9 cellular contexts compared by ENCODE assay signal in the genomic region with DNA sequence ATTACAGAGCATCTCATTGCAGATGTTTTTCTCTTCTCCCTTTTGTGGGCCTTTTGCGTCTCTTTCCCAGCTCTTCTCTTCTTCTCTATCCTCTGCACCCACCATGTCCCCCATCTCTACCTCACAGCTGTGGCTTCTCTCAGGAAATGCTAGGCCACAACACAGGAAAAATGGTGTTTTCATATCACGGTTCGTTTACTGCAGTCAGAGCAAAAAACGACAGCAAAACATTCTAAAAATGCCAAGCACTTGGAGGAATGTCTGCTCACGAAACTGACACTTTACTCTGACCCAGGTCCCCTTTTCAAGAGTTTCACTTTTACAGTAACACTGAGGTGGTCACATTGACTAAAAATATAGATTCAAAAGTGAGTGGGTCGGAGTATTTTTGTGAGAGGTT.
A peak's percentile ranks its signal among the peaks of the same experiment; 100 is the strongest.
DNase-seq lines count a peak whose midpoint lies in the region; ATAC-seq and TF ChIP-seq lines count a peak whose summit lies in the region.
"Had no signal": no experiment of that assay in that cellular context is flagged by ENCODE, and none has a peak within 500 bp of the region (broad histone marks: within the 10 kb centered on the region; RNA-seq: fewer than 3 reads in every experiment).

No MANE protein-coding gene starts in this region.

- no peaks in the 10 kb centered on the region for H3K79me2 ChIP-seq in GM23338 (replicated peaks; ENCODE audit: insufficient read depth)
- no peaks in the 10 kb centered on the region for H3K79me2 ChIP-seq in Loucy (ENCODE audit: insufficient read depth, low read length)

- H3K36me3 Mint-ChIP-seq in GM23338 (ENCODE audit: low read depth) (no peaks in the 10 kb centered on the region), naive B cell (no peaks in the 10 kb centered on the region), Calu3 (ENCODE audit: insufficient read depth, unreplicated experiment) (no peaks in the 10 kb centered on the region)

- CTCF ChIA-PET in Calu3 (lab: Charles Lee): no interaction called here

- H3K4me3 ChIP-seq in GM23338: no peak overlapping the region
- H3K4me3 ChIP-seq in Loucy (ENCODE audit: low read length, poor library complexity, severe bottlenecking): peak overlapping the region; percentile 48

- H3K4me1 Mint-ChIP-seq in GM23338: peaks cover 25% of the 10 kb centered on the region
- peaks cover 28 to 73% (median 51%) of the 10 kb centered on the region in 3 donors for H3K4me1 Mint-ChIP-seq in naive B cell
- H3K4me1 Mint-ChIP-seq in Calu3 (ENCODE audit: low read depth, unreplicated experiment): no peaks in the 10 kb centered on the region

- no peaks in the 10 kb centered on the region for H3F3A ChIP-seq in GM23338 (replicated peaks; ENCODE audit: low read depth)
- no peaks in the 10 kb centered on the region for H3F3A ChIP-seq in Loucy (ENCODE audit: low read depth)

- H3K27ac Mint-ChIP-seq in GM23338: peak overlapping the region; percentile 56; the same call in 1 of the 2 replicates
- H3K27ac Mint-ChIP-seq in naive B cell: peak overlapping the region in 5 of 6 donors; percentile 77 to 98 (median 93)
- H3K27ac Mint-ChIP-seq in Calu3 (ENCODE audit: unreplicated experiment): no peak overlapping the region

- H3K4me2 ChIP-seq in GM23338 (no peak overlapping the region), Loucy (ENCODE audit: low read depth, low read length, poor library complexity, severe bottlenecking) (peak overlapping the region; percentile 64)

- H3K27me3 Mint-ChIP-seq in GM23338 (ENCODE audit: insufficient read depth, low read depth, poor library complexity) (peaks cover 3% of the 10 kb centered on the region), naive B cell (no peaks in the 10 kb centered on the region), Calu3 (ENCODE audit: unreplicated experiment) (no peaks in the 10 kb centered on the region)

- H3K36me3 ChIP-seq in GM23338 (ENCODE audit: insufficient read depth) (no peaks in the 10 kb centered on the region), Loucy (ENCODE audit: insufficient read depth, low read length) (no peaks in the 10 kb centered on the region)
- H3K36me3 ChIP-seq: WERI-Rb-1 had no signal

- H3K9me3 ChIP-seq in Loucy (ENCODE audit: insufficient read depth, low read depth, low read length): no peaks in the 10 kb centered on the region

- H3K27ac ChIP-seq in GM23338 (ENCODE audit: low read depth): no peak overlapping the region
- H3K27ac ChIP-seq: WERI-Rb-1 had no signal

- ATAC-seq in GM18861 (IDR thresholded peaks at IDR 0.05; ENCODE audit: unreplicated experiment) (peak; percentile 95), GM23338 (no peak), naive B cell (ENCODE audit: low read depth in 2 of 2) (peak; percentile 68 to 71)

- H4K20me1 ChIP-seq in GM23338 (replicated peaks; ENCODE audit: insufficient read depth) (no peaks in the 10 kb centered on the region), Loucy (ENCODE audit: insufficient read depth, low read length, poor library complexity, severe bottlenecking) (no peaks in the 10 kb centered on the region)

- no peak for TF ChIP-seq CTCF in GM23338 (conservative IDR thresholded peaks at IDR 0.05; ENCODE audit: low read depth in 2 of 2)
- TF ChIP-seq CTCF in Loucy (conservative IDR thresholded peaks at IDR 0.05; ENCODE audit: low read length): no peak
- no peak for TF ChIP-seq CTCF in Calu3 (IDR thresholded peaks at IDR 0.05; ENCODE audit: unreplicated experiment)

- no peak overlapping the region for H3K9ac ChIP-seq in Loucy (ENCODE audit: low read depth, low read length, poor library complexity, severe bottlenecking)

- BruUV-seq in Calu3 (replicated peaks; lab: Mats Ljungman, UMichigan): no TSS peak

- H3K4me3 Mint-ChIP-seq in GM23338 (no peak overlapping the region), naive B cell (peak overlapping the region; percentile 7 to 87 (median 82)), Calu3 (ENCODE audit: low read depth, unreplicated experiment) (no peak overlapping the region)

- H3K9me2 ChIP-seq in GM23338 (ENCODE audit: insufficient read depth): no peaks in the 10 kb centered on the region
- no peaks in the 10 kb centered on the region for H3K9me2 ChIP-seq in Loucy (replicated peaks; ENCODE audit: low read depth, low read length)

- H3K9me3 Mint-ChIP-seq in GM23338: no peaks in the 10 kb centered on the region
- H3K9me3 Mint-ChIP-seq in naive B cell: peaks cover 0 to 12% (median 8%) of the 10 kb centered on the region in 7 donors
- peaks cover 2% of the 10 kb centered on the region for H3K9me3 Mint-ChIP-seq in Calu3 (ENCODE audit: low read depth, unreplicated experiment)

- H2AFZ ChIP-seq in GM23338 (no peak overlapping the region), Loucy (ENCODE audit: low read length) (0 out of 2 replicates have a peak overlapping the region, but pooled peaks have one; percentile 25)

- H3K4me1 ChIP-seq in GM23338 (ENCODE audit: insufficient read depth) (peaks cover 5% of the 10 kb centered on the region; the same call in 1 of the 2 replicates), Loucy (ENCODE audit: insufficient read depth, low read length, poor library complexity, severe bottlenecking) (peaks cover 26% of the 10 kb centered on the region)

- H3K27me3 ChIP-seq in GM23338 (ENCODE audit: insufficient read depth) (no peaks in the 10 kb centered on the region), Loucy (ENCODE audit: insufficient read depth, low read length, poor library complexity, severe bottlenecking) (peaks cover 29% of the 10 kb centered on the region)

- intact Hi-C loops in Calu3 (cut with micrococcal nuclease; ENCODE audit: unreplicated experiment): no loop called here

- peak; percentile 30 for DNase-seq in GM23338 (ENCODE audit: low spot score)
- DNase-seq in naive B cell: peak; percentile 29
- DNase-seq in SK-N-DZ (ENCODE audit: low spot score): no peak
- DNase-seq in Calu3: no peak
- DNase-seq in medulla oblongata (ENCODE audit: extremely low spot score): no peak
- no peak for DNase-seq in NCI-H1436 treated with DMSO at 0.1 percent for 48 hours (lab: John Stamatoyannopoulos, UW)
- DNase-seq: WERI-Rb-1 had no signal

TF ChIP-seq in GM23338, 12 proteins besides CTCF, POLR2A, EP300 and RAD21 (continues in another document):
- TF ChIP-seq ETS1 (IDR thresholded peaks at IDR 0.05) (no peak), JUNB (IDR thresholded peaks at IDR 0.05; ENCODE audit: unreplicated experiment) (no peak), NANOG (IDR thresholded peaks at IDR 0.05; ENCODE audit: borderline replicate concordance) (no peak), EZH2 (IDR thresholded peaks at IDR 0.05; ENCODE audit: low read depth, unreplicated experiment) (no peak), EZH2phosphoT487 (IDR thresholded peaks at IDR 0.05; ENCODE audit: unreplicated experiment) (no peak), STAT1 (IDR thresholded peaks at IDR 0.05; ENCODE audit: unreplicated experiment) (no peak), ZNF114 (CRISPR knock-in tag; IDR thresholded peaks at IDR 0.05) (no peak), ZNF331 (CRISPR knock-in tag; IDR thresholded peaks at IDR 0.05; ENCODE audit: low read depth) (no peak)

Comparison
In these comparisons a context has a peak if more than half of its experiments do, and no peak if none do; other contexts are left out.
1. DNase-seq: peak in GM23338 (single experiment) and naive B cell (single experiment); none in SK-N-DZ (single experiment), Calu3 (single experiment), medulla oblongata (single experiment) and NCI-H1436 treated with DMSO at 0.1 percent for 48 hours (single experiment).
2. H3K4me3 Mint-ChIP-seq: peak in naive B cell (8 of 8); none in GM23338 (single experiment) and Calu3 (single experiment).